In the genomic region with DNA sequence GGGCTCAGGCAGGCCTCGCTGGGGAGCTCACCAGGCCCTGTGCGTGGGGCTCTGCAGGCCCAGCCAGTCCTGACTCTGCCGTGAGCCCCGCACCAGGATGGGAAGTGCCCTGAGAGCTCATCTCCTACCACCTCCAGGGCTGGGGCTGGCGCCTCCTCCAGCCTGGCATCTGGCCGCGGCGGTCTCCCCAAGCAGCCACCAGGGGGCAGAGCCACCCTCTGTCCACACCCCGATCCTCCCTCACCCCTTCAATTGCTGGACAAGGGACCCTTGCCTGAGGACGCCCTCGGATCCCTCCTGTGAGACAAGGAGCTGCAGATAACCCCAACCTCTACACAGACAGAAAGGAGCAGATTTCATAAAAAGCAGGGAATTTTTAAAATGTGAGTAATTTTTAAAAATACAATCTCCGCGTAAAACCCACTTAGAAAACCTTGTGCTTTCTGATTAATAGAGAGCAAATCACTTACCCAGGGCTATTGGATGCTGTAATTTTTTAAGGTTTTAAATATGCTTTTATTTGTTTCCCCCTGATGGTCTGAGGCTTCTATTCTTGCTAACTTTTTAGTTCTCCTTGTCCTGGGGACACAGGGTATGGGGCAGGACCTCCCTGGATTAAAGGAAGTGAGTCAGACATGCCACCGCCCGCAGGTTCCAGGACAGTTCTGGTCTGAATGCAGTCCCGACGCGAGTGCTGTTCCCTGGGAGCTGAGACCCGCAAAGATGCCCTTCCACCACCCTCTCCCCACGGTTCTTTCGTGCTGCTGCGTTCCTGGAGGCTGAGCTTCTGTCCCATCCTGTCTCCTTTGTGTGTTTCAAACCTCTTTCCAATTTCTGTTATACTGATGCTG, we compare ENCODE assay signal across 1 cellular context.
TF ChIP-seq lines count a peak whose summit lies in the region.

No MANE protein-coding gene starts in this region.

TF ChIP-seq in HEK293, 187 proteins besides CTCF, POLR2A, EP300 and RAD21 (continued from another document):
- TF ChIP-seq, protein P1, sequence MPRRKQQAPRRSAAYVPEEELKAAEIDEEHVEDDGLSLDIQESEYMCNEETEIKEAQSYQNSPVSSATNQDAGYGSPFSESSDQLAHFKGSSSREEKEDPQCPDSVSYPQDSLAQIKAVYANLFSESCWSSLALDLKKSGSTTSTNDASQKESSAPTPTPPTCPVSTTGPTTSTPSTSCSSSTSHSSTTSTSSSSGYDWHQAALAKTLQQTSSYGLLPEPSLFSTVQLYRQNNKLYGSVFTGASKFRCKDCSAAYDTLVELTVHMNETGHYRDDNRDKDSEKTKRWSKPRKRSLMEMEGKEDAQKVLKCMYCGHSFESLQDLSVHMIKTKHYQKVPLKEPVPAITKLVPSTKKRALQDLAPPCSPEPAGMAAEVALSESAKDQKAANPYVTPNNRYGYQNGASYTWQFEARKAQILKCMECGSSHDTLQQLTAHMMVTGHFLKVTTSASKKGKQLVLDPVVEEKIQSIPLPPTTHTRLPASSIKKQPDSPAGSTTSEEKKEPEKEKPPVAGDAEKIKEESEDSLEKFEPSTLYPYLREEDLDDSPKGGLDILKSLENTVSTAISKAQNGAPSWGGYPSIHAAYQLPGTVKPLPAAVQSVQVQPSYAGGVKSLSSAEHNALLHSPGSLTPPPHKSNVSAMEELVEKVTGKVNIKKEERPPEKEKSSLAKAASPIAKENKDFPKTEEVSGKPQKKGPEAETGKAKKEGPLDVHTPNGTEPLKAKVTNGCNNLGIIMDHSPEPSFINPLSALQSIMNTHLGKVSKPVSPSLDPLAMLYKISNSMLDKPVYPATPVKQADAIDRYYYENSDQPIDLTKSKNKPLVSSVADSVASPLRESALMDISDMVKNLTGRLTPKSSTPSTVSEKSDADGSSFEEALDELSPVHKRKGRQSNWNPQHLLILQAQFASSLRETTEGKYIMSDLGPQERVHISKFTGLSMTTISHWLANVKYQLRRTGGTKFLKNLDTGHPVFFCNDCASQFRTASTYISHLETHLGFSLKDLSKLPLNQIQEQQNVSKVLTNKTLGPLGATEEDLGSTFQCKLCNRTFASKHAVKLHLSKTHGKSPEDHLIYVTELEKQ (tag by site-specific recombination; IDR thresholded peaks at IDR 0.05; ENCODE audit: borderline replicate concordance): no peak
- TF ChIP-seq EGR2 (tag by site-specific recombination; IDR thresholded peaks at IDR 0.05; ENCODE audit: low read depth) (no peak), ZSCAN30 (tag by site-specific recombination; IDR thresholded peaks at IDR 0.05) (no peak), SP7 (tag by site-specific recombination; IDR thresholded peaks at IDR 0.05) (no peak), ZBTB48 (tag by site-specific recombination; IDR thresholded peaks at IDR 0.05) (peak; percentile 69; the same call in 1 of the 2 replicates), ZNF404 (tag by site-specific recombination; IDR thresholded peaks at IDR 0.05) (no peak), ZNF16 (tag by site-specific recombination; IDR thresholded peaks at IDR 0.05; ENCODE audit: low read depth) (no peak)
TF ChIP-seq in HEK293: peak in this region for 4.
